In genomic region chr14:69876848-69877306, GRCh38 we compare ENCODE assay signal across 1 cellular context.
TF ChIP-seq lines count a peak whose summit lies in the region.

No MANE protein-coding gene starts in this region.

TF ChIP-seq in HepG2, 621 proteins besides CTCF, POLR2A, EP300 and RAD21 (continued from another document and continues in another):
- TF ChIP-seq HNF1B (CRISPR knock-in tag; IDR thresholded peaks at IDR 0.05) (peak; percentile 30; the same call in 1 of the 2 replicates), CREM (IDR thresholded peaks at IDR 0.05) (peak; percentile 31; the same call in 1 of the 2 replicates), CREM (CRISPR knock-in tag; IDR thresholded peaks at IDR 0.05) (no peak), ZBTB20 (CRISPR knock-in tag; IDR thresholded peaks at IDR 0.05; ENCODE audit: borderline replicate concordance, low read depth) (peak; percentile 30; the same call in 1 of the 2 replicates), PAF1 (CRISPR knock-in tag; IDR thresholded peaks at IDR 0.05) (no peak), ZNF879 (CRISPR knock-in tag; IDR thresholded peaks at IDR 0.05) (no peak), THAP9 (CRISPR knock-in tag; IDR thresholded peaks at IDR 0.05; ENCODE audit: borderline replicate concordance) (0 out of 2 replicates have a peak, but pooled peaks have one; percentile 41), SIX1 (CRISPR knock-in tag; IDR thresholded peaks at IDR 0.05; ENCODE audit: borderline replicate concordance) (no peak), CSRNP1 (CRISPR knock-in tag; IDR thresholded peaks at IDR 0.05) (peak; percentile 69; the same call in 1 of the 2 replicates), FOXA1 (IDR thresholded peaks at IDR 0.05) (no peak), FOXA1 (CRISPR knock-in tag; IDR thresholded peaks at IDR 0.05) (peak; percentile 69), ZNF180 (CRISPR knock-in tag; IDR thresholded peaks at IDR 0.05; ENCODE audit: borderline replicate concordance, low read depth) (no peak), FOXO1 (CRISPR knock-in tag; IDR thresholded peaks at IDR 0.05) (peak; percentile 78; the same call in 1 of the 2 replicates), PTBP1 (IDR thresholded peaks at IDR 0.05; ENCODE audit: low read depth, low read length, poor library complexity, severe bottlenecking) (no peak), MNT (IDR thresholded peaks at IDR 0.05) (peak; percentile 26; the same call in 1 of the 2 replicates), THYN1 (CRISPR knock-in tag; IDR thresholded peaks at IDR 0.05; ENCODE audit: borderline replicate concordance, low read depth) (0 out of 2 replicates have a peak, but pooled peaks have one; percentile 58), CEBPG (CRISPR knock-in tag; IDR thresholded peaks at IDR 0.05) (peak; percentile 86), SATB2 (CRISPR knock-in tag; IDR thresholded peaks at IDR 0.05) (no peak), SOX5 (CRISPR knock-in tag; IDR thresholded peaks at IDR 0.05; ENCODE audit: borderline replicate concordance) (peak; percentile 66), SRSF4 (IDR thresholded peaks at IDR 0.05; ENCODE audit: low read depth, low read length, poor library complexity, severe bottlenecking) (no peak), GLI4 (CRISPR knock-in tag; IDR thresholded peaks at IDR 0.05; ENCODE audit: borderline replicate concordance) (no peak), PAXIP1 (CRISPR knock-in tag; conservative IDR thresholded peaks at IDR 0.05) (peak; percentile 80), ZNF331 (CRISPR knock-in tag; IDR thresholded peaks at IDR 0.05) (peak; percentile 42; the same call in 1 of the 2 replicates), MED1 (CRISPR knock-in tag; IDR thresholded peaks at IDR 0.05) (peak; percentile 80; the same call in 1 of the 2 replicates), TFAP4 (IDR thresholded peaks at IDR 0.05; ENCODE audit: borderline replicate concordance, low read depth) (peak; percentile 94), ZKSCAN1 (IDR thresholded peaks at IDR 0.05; ENCODE audit: low read length) (no peak), ZFP91 (CRISPR knock-in tag; IDR thresholded peaks at IDR 0.05; ENCODE audit: borderline replicate concordance) (0 out of 2 replicates have a peak, but pooled peaks have one; percentile 37), HINFP (CRISPR knock-in tag; IDR thresholded peaks at IDR 0.05; ENCODE audit: low read depth) (no peak), FOXK2 (IDR thresholded peaks at IDR 0.05) (peak; percentile 55; the same call in 1 of the 2 replicates), ZNF296 (CRISPR knock-in tag; conservative IDR thresholded peaks at IDR 0.05) (peak; percentile 86; the same call in 1 of the 2 replicates), ZNF580 (CRISPR knock-in tag; IDR thresholded peaks at IDR 0.05; ENCODE audit: borderline replicate concordance, low read depth) (0 out of 2 replicates have a peak, but pooled peaks have one; percentile 28), LRRFIP1 (CRISPR knock-in tag; conservative IDR thresholded peaks at IDR 0.05) (no peak), IRF9 (CRISPR knock-in tag; IDR thresholded peaks at IDR 0.05; ENCODE audit: borderline replicate concordance) (0 out of 2 replicates have a peak, but pooled peaks have one; percentile 36), ZNF337 (CRISPR knock-in tag; IDR thresholded peaks at IDR 0.05; ENCODE audit: borderline replicate concordance, low read depth) (no peak), TRIM24 (CRISPR knock-in tag; IDR thresholded peaks at IDR 0.05) (peak; percentile 72; the same call in 1 of the 2 replicates)
